Comparison of ENCODE assay signal across 17 cellular contexts in genomic region chr7:74470504-74470903, GRCh38. TPM values are rescaled to one million over a fixed set of nuclear protein-coding genes. Genes with fewer than 3 reads are reported as not detected.
DNase-seq lines count a peak whose midpoint lies in the region; ATAC-seq and TF ChIP-seq lines count a peak whose summit lies in the region.
"Had no signal": no experiment of that assay in that cellular context is flagged by ENCODE, and none has a peak within 500 bp of the region (broad histone marks: within the 10 kb centered on the region; RNA-seq: fewer than 3 reads in every experiment).

No MANE protein-coding gene starts in this region.

- H3K4me1 Mint-ChIP-seq in GM23338 = peaks cover 3% of the 10 kb centered on the region; the same call in 1 of the 3 replicates
- H3K4me1 Mint-ChIP-seq in activated T-helper 2 cell treated with anti-CD3 and anti-CD28 coated beads, Interferon-gamma antibody, Interleukin-2, Interleukin-4, amounts not matched to agents 10 μg/mL and 5 μg/mL and 100 μg/mL, durations not matched to agents 14 hours and 24 hours and 36 hours (ENCODE audit: low read depth) = no peaks in the 10 kb centered on the region

- H3K4me3 ChIP-seq in GM23338 (no peak overlapping the region), HEK293 (ENCODE audit: low read depth, low read length) (no peak overlapping the region), psoas muscle (no peak overlapping the region)
- H3K4me3 ChIP-seq: GM23248 had no signal

- WGBS in psoas muscle, 3 donors = 97 to 98% (median 97%) methylated on average over 8 of the region's 8 CpGs

- H2AFZ ChIP-seq in GM23338 = no peak overlapping the region
- H2AFZ ChIP-seq: GM23248 had no signal

- H3K27me3 Mint-ChIP-seq in GM23338 (ENCODE audit: insufficient read depth, low read depth, poor library complexity) = peaks cover 2% of the 10 kb centered on the region
- no peaks in the 10 kb centered on the region for H3K27me3 Mint-ChIP-seq in activated T-helper 2 cell treated with anti-CD3 and anti-CD28 coated beads, Interferon-gamma antibody, Interleukin-2, Interleukin-4, amounts not matched to agents 10 μg/mL and 5 μg/mL and 100 μg/mL, durations not matched to agents 14 hours and 24 hours and 36 hours (ENCODE audit: low read depth)
- H3K27me3 Mint-ChIP-seq: CD4-positive, alpha-beta memory T cell had no signal

- no peak overlapping the region for H3K4me3 Mint-ChIP-seq in GM23338
- no peak overlapping the region for H3K4me3 Mint-ChIP-seq in activated T-helper 2 cell treated with anti-CD3 and anti-CD28 coated beads, Interferon-gamma antibody, Interleukin-2, Interleukin-4, amounts not matched to agents 10 μg/mL and 5 μg/mL and 100 μg/mL, durations not matched to agents 14 hours and 24 hours and 36 hours (ENCODE audit: low read depth)
- H3K4me3 Mint-ChIP-seq: CD4-positive, alpha-beta memory T cell; H9; HFFc6 had no signal

- CTCF ChIA-PET in HEK293 (lab: Yijun Ruan, JAX) = interaction anchor here (0.7 kb wide), 1 partner anchor 96 kb away, joined by 4 read pairs; no protein-coding TSS in a partner anchor

- intact Hi-C loops in psoas muscle (cut with DNase I) = no loop called here
- intact Hi-C loops in activated T-helper 2 cell treated with anti-CD3 and anti-CD28 coated beads, Interferon-gamma antibody, Interleukin-2, Interleukin-4, amounts not matched to agents 10 μg/mL and 5 μg/mL and 100 μg/mL, durations not matched to agents 14 hours and 24 hours and 36 hours (cut with micrococcal nuclease) = no loop called here

- no peaks in the 10 kb centered on the region for H3K9me3 Mint-ChIP-seq in GM23338
- no peaks in the 10 kb centered on the region for H3K9me3 Mint-ChIP-seq in activated T-helper 2 cell treated with anti-CD3 and anti-CD28 coated beads, Interferon-gamma antibody, Interleukin-2, Interleukin-4, amounts not matched to agents 10 μg/mL and 5 μg/mL and 100 μg/mL, durations not matched to agents 14 hours and 24 hours and 36 hours
- H3K9me3 Mint-ChIP-seq: H9, HFFc6 had no signal

- DNase-seq in GM23338 (ENCODE audit: low spot score) (no peak), psoas muscle (no peak), midbrain (lab: John Stamatoyannopoulos, UW) (no peak)
- no peak for DNase-seq in activated T-helper 2 cell treated with anti-CD3 and anti-CD28 coated beads, Interferon-gamma antibody, Interleukin-2, Interleukin-4, amounts not matched to agents 10 μg/mL and 5 μg/mL and 100 μg/mL, durations not matched to agents 14 hours and 24 hours and 36 hours (ENCODE audit: low spot score)
- DNase-seq: C1 segment of cervical spinal cord; Calu3; CD4-positive, alpha-beta memory T cell; COR-L47; DMS53; DMS79 treated with DMSO at 0.1 percent for 48 hours; GF-D8; GM23248; H9; HFFc6 had no signal

- H3K27ac ChIP-seq in GM23338 (ENCODE audit: low read depth) (0 out of 2 replicates have a peak overlapping the region, but pooled peaks have one; percentile 19), HEK293 (ENCODE audit: extremely low read depth, low read depth, low read length) (no peak overlapping the region), psoas muscle (peak overlapping the region; percentile 56)
- H3K27ac ChIP-seq: GM23248 had no signal

- TF ChIP-seq CTCF in GM23338 (conservative IDR thresholded peaks at IDR 0.05; ENCODE audit: low read depth in 2 of 2) (no peak), HEK293 (tag by site-specific recombination; IDR thresholded peaks at IDR 0.05) (no peak), psoas muscle (IDR thresholded peaks at IDR 0.05) (no peak)

- peaks cover 15% of the 10 kb centered on the region for H4K20me1 ChIP-seq in GM23338 (replicated peaks; ENCODE audit: insufficient read depth)

- ATAC-seq in GM23338 (no peak), psoas muscle (no peak), GM21515 (IDR thresholded peaks at IDR 0.05; ENCODE audit: unreplicated experiment) (no peak)
- ATAC-seq: HCT116 had no signal

- H3K9me3 ChIP-seq in HEK293 (ENCODE audit: control insufficient read depth, insufficient read depth, low read depth, low read length) (no peaks in the 10 kb centered on the region), psoas muscle (no peaks in the 10 kb centered on the region)

- no peaks in the 10 kb centered on the region for H3K36me3 Mint-ChIP-seq in GM23338 (ENCODE audit: low read depth)
- H3K36me3 Mint-ChIP-seq in activated T-helper 2 cell treated with anti-CD3 and anti-CD28 coated beads, Interferon-gamma antibody, Interleukin-2, Interleukin-4, amounts not matched to agents 10 μg/mL and 5 μg/mL and 100 μg/mL, durations not matched to agents 14 hours and 24 hours and 36 hours (ENCODE audit: low read depth) = no peaks in the 10 kb centered on the region
- H3K36me3 Mint-ChIP-seq: CD4-positive, alpha-beta memory T cell had no signal

- H3K79me2 ChIP-seq in GM23338 (replicated peaks; ENCODE audit: insufficient read depth) = peaks cover 68% of the 10 kb centered on the region

- no peak overlapping the region for H3K4me2 ChIP-seq in GM23338

- H3F3A ChIP-seq in GM23338 (replicated peaks; ENCODE audit: low read depth) = no peaks in the 10 kb centered on the region

- POLR2A ChIA-PET in HEK293 (lab: Yijun Ruan, JAX) = no interaction called here

- no peaks in the 10 kb centered on the region for H3K36me3 ChIP-seq in GM23338 (ENCODE audit: insufficient read depth)
- no peaks in the 10 kb centered on the region; a peak in 1 of 3 replicates for H3K36me3 ChIP-seq in HEK293 (ENCODE audit: control insufficient read depth in 2 of 2, insufficient read depth in 1 of 2, low read length in 2 of 2)
- H3K36me3 ChIP-seq in psoas muscle (ENCODE audit: insufficient read depth in 1 of 2, low read depth in 1 of 2) = no peaks in the 10 kb centered on the region

- no peaks in the 10 kb centered on the region for H3K9me2 ChIP-seq in GM23338 (ENCODE audit: insufficient read depth)

- H3K27me3 ChIP-seq in GM23338 (ENCODE audit: insufficient read depth) (no peaks in the 10 kb centered on the region), psoas muscle (ENCODE audit: insufficient read depth in 3 of 3, low read length in 2 of 3) (no peaks in the 10 kb centered on the region)

- H3K27ac Mint-ChIP-seq in GM23338 = no peak overlapping the region
- no peak overlapping the region for H3K27ac Mint-ChIP-seq in activated T-helper 2 cell treated with anti-CD3 and anti-CD28 coated beads, Interferon-gamma antibody, Interleukin-2, Interleukin-4, amounts not matched to agents 10 μg/mL and 5 μg/mL and 100 μg/mL, durations not matched to agents 14 hours and 24 hours and 36 hours
- H3K27ac Mint-ChIP-seq: CD4-positive, alpha-beta memory T cell; HFFc6 had no signal

- H3K4me1 ChIP-seq in GM23338 (ENCODE audit: insufficient read depth) = no peaks in the 10 kb centered on the region
- H3K4me1 ChIP-seq in HEK293 (ENCODE audit: control insufficient read depth, insufficient read depth, low read length) = no peaks in the 10 kb centered on the region
- H3K4me1 ChIP-seq in psoas muscle = peaks cover 37% of the 10 kb centered on the region

TF ChIP-seq in GM23338, 12 proteins besides CTCF, POLR2A, EP300 and RAD21:
- TF ChIP-seq ZNF331 (CRISPR knock-in tag; IDR thresholded peaks at IDR 0.05; ENCODE audit: low read depth) = no peak
- no peak for TF ChIP-seq ZNF114 (CRISPR knock-in tag; IDR thresholded peaks at IDR 0.05)
- no peak for TF ChIP-seq JUNB (IDR thresholded peaks at IDR 0.05; ENCODE audit: unreplicated experiment)

TF ChIP-seq in HEK293, 187 proteins besides CTCF, POLR2A, EP300 and RAD21:
- TF ChIP-seq ZNF658 (tag by site-specific recombination; IDR thresholded peaks at IDR 0.05) = no peak
- TF ChIP-seq ZNF146 (tag by site-specific recombination; IDR thresholded peaks at IDR 0.05) = peak; percentile 96
- TF ChIP-seq ZNF362 (tag by site-specific recombination; IDR thresholded peaks at IDR 0.05) = no peak

RNA-seq across cellular contexts. Expression of gene GTF2IRD1, which starts 16.8 kb away (rescaled TPM):
- 21.9 and 28.7 TPM in 2 replicates for total RNA-seq in GM23338 (2014; rRNA removed; shearing (Covaris generic))
- 37.1 and 40.9 TPM in 2 replicates for polyA plus RNA-seq in GM23338 (2016; fragmentation: Nextera tagmentation; extraction: Ambion mirVana)
- total RNA-seq in psoas muscle = 100 to 1,000 TPM in 1 of 4 donors, 10 to 100 TPM in 3; 40.5 to 149 (median 80.8) TPM
- 10 to 100 TPM; 43.0 to 79.0 (median 46.9) TPM for polyA plus RNA-seq in psoas muscle
- 2.9 and 3.1 TPM in 2 replicates for total RNA-seq in activated T-helper 2 cell treated with anti-CD3 and anti-CD28 coated beads, Interferon-gamma antibody, Interleukin-2, Interleukin-4, amounts not matched to agents 10 μg/mL and 5 μg/mL and 100 μg/mL, durations not matched to agents 14 hours and 24 hours and 36 hours
